Comparison of ENCODE assay signal across 2 cellular contexts in genomic region chr15:71375934-71376333, GRCh38.
TF ChIP-seq lines count a peak whose summit lies in the region.

No MANE protein-coding gene starts in this region.

TF ChIP-seq in IMR-90, 13 proteins besides CTCF, POLR2A, EP300 and RAD21:
- TF ChIP-seq MAFK (IDR thresholded peaks at IDR 0.05; ENCODE audit: low read depth, low read length) = no peak
- peak; percentile 41; the same call in 1 of the 2 replicates for TF ChIP-seq CEBPB (IDR thresholded peaks at IDR 0.05; ENCODE audit: low read depth, low read length)
- TF ChIP-seq SMC3 (IDR thresholded peaks at IDR 0.05; ENCODE audit: low read depth, low read length) = no peak
- no peak for TF ChIP-seq CHD1 (IDR thresholded peaks at IDR 0.05; ENCODE audit: low read depth, low read length)
- TF ChIP-seq MAZ (IDR thresholded peaks at IDR 0.05; ENCODE audit: borderline replicate concordance, low read depth, low read length) = no peak

TF ChIP-seq in H1, 55 proteins besides CTCF, POLR2A, EP300 and RAD21:
- TF ChIP-seq SP2 (IDR thresholded peaks at IDR 0.05; ENCODE audit: low read length) (no peak), MAX (IDR thresholded peaks at IDR 0.05) (peak; percentile 26; the same call in 1 of the 2 replicates)
TF ChIP-seq in H1: peak in this region for 1.
